Comparison of ENCODE assay signal across 27 cellular contexts in genomic region chr1:32763221-32763620, GRCh38. TPM values are rescaled to one million over a fixed set of nuclear protein-coding genes. Genes with fewer than 3 reads are reported as not detected.
DNase-seq lines count a peak whose midpoint lies in the region; ATAC-seq, FAIRE-seq and TF ChIP-seq lines count a peak whose summit lies in the region.
"Had no signal": no experiment of that assay in that cellular context is flagged by ENCODE, and none has a peak within 500 bp of the region (broad histone marks: within the 10 kb centered on the region; RNA-seq: fewer than 3 reads in every experiment).

No MANE protein-coding gene starts in this region.

- TF ChIP-seq CTCF in heart right ventricle (IDR thresholded peaks at IDR 0.05) (no peak), breast epithelium (IDR thresholded peaks at IDR 0.05) (no peak), lower lobe of right lung (IDR thresholded peaks at IDR 0.05) (no peak), HepG2 (CRISPR knock-in tag; IDR thresholded peaks at IDR 0.05) (no peak)

- H3K4me1 ChIP-seq in heart right ventricle = peaks cover 0 to 40% (median 24%) of the 10 kb centered on the region in 9 donors
- peaks cover 4 to 44% of the 10 kb centered on the region in 2 donors for H3K4me1 ChIP-seq in breast epithelium
- H3K4me1 ChIP-seq in lower lobe of right lung = peaks cover 73% of the 10 kb centered on the region
- H3K4me1 ChIP-seq in HepG2 (ENCODE audit: insufficient read depth, low read length) = peaks cover 61% of the 10 kb centered on the region

- no peak overlapping the region for H3K27ac ChIP-seq in heart right ventricle
- H3K27ac ChIP-seq in breast epithelium = peak overlapping the region; percentile 80 to 97
- no peak overlapping the region for H3K27ac ChIP-seq in lower lobe of right lung
- no peak overlapping the region for H3K27ac ChIP-seq in HepG2 (ENCODE audit: extremely low read length, insufficient read depth, low read length)
- H3K27ac ChIP-seq: ascending aorta, heart left ventricle, HL-60, ovary, right atrium auricular region had no signal

- no peak for ATAC-seq in left ventricle myocardium superior
- ATAC-seq in heart right ventricle = no peak
- no peak for ATAC-seq in lower lobe of right lung
- ATAC-seq in GM19035 (IDR thresholded peaks at IDR 0.05; ENCODE audit: unreplicated experiment) = no peak
- no peak for ATAC-seq in GM21360 (IDR thresholded peaks at IDR 0.05; ENCODE audit: unreplicated experiment)
- no peak for ATAC-seq in HepG2
- ATAC-seq: activated CD8-positive, alpha-beta memory T cell treated with anti-CD3 and anti-CD28 coated beads, Interleukin-2, amount 10 ng/mL, durations not matched to agents 7 days and 5 days; activated naive CD4-positive, alpha-beta T cell treated with anti-CD3 and anti-CD28 coated beads, Interleukin-2, amount 50 U/mL, for 72 hours; heart left ventricle; left colon; naive thymus-derived CD4-positive, alpha-beta T cell; Right ventricle myocardium inferior had no signal

- no peak overlapping the region for H2AFZ ChIP-seq in HepG2 (ENCODE audit: low read length)

- WGBS in heart right ventricle, 2 donors = 92 to 97% methylated on average over 5 of the region's 5 CpGs
- WGBS in HepG2 (ENCODE audit: low lambda C conversion rate) = 99% methylated on average over 4 of the region's 5 CpGs

- CTCF ChIA-PET in HepG2 (lab: Yijun Ruan, JAX; ENCODE audit: low intra/inter-chr PET ratio, low total read pairs) = no interaction called here

- no peak for TF ChIP-seq RAD21 in HepG2 (CRISPR knock-in tag; IDR thresholded peaks at IDR 0.05)

- DNase-seq in left ventricle myocardium superior (peak; percentile 4), heart right ventricle (no peak), breast epithelium (ENCODE audit: low spot score in 2 of 2) (no peak), lower lobe of right lung (peak; percentile 3), HepG2 (ENCODE audit: low spot score) (no peak), KBM-7 (no peak)
- DNase-seq: activated CD4-positive, alpha-beta T cell treated with anti-CD3 and anti-CD28 coated beads, Interleukin-2, amount 10 ng/mL, durations not matched to agents 24 days and 14 days; activated CD8-positive, alpha-beta memory T cell treated with anti-CD3 and anti-CD28 coated beads, Interleukin-2, amount 10 ng/mL, durations not matched to agents 7 days and 5 days; DMS79; H7; heart left ventricle; left colon; naive thymus-derived CD4-positive, alpha-beta T cell; NCI-H1092; NCI-H187 treated with DMSO at 0.1 percent for 48 hours; ovary; stimulated activated CD4-positive, alpha-beta T cell treated with anti-CD3 and anti-CD28 coated beads, Interleukin-4, amount 100 ng/mL, for 24 hours; stimulated activated naive CD4-positive, alpha-beta T cell; thyroid gland had no signal

- no peak for TF ChIP-seq EP300 in HepG2 (IDR thresholded peaks at IDR 0.05; ENCODE audit: low read depth in 2 of 2, low read length in 2 of 2)
- no peak for TF ChIP-seq EP300 in HepG2 (CRISPR knock-in tag; IDR thresholded peaks at IDR 0.05; ENCODE audit: borderline replicate concordance)

- H3K9me3 ChIP-seq in heart right ventricle = no peaks in the 10 kb centered on the region
- H3K9me3 ChIP-seq in breast epithelium = no peaks in the 10 kb centered on the region
- no peaks in the 10 kb centered on the region for H3K9me3 ChIP-seq in lower lobe of right lung
- no peaks in the 10 kb centered on the region for H3K9me3 ChIP-seq in HepG2 (ENCODE audit: low read length)
- H3K9me3 ChIP-seq: ascending aorta, heart left ventricle, ovary, right atrium auricular region, thyroid gland had no signal

- H3K4me3 ChIP-seq in heart right ventricle (no peak overlapping the region), breast epithelium (no peak overlapping the region), lower lobe of right lung (no peak overlapping the region), HepG2 (replicated peaks in 1 of 3; ENCODE audit: insufficient read depth in 1 of 3, low read depth in 2 of 3, low read length in 3 of 3) (no peak overlapping the region)
- H3K4me3 ChIP-seq: ascending aorta, heart left ventricle, ovary, right atrium auricular region, thyroid gland had no signal

- H3K79me2 ChIP-seq in HepG2 (ENCODE audit: insufficient read depth, low read length) = peaks cover 29% of the 10 kb centered on the region

- POLR2A ChIA-PET in HepG2 (lab: Yijun Ruan, JAX) = no interaction called here

- in situ Hi-C loops in HepG2 (cut with HindIII; ENCODE audit: extremely low pct_ligation_motif_present, low pct_unique_long_range_greater_than_20kb) = no loop called here
- in situ Hi-C loops in KBM-7 (cut with MboI; ENCODE audit: low pct_unique_long_range_greater_than_20kb, low sequenced_read_pairs) = no loop called here

- H3K36me3 ChIP-seq in heart right ventricle (peaks cover 0 to 6% (median 0%) of the 10 kb centered on the region in 9 donors), breast epithelium (no peaks in the 10 kb centered on the region), lower lobe of right lung (peaks cover 12% of the 10 kb centered on the region), HepG2 (replicated peaks in 1 of 2; ENCODE audit: control insufficient read depth in 1 of 2, insufficient read depth in 2 of 2, low read length in 2 of 2) (peaks cover 3 to 8% of the 10 kb centered on the region in 2 experiments; a peak in 3 of 5 replicates)
- H3K36me3 ChIP-seq: heart left ventricle, ovary, right atrium auricular region, thyroid gland had no signal

- no TSS peak for BruUV-seq in HepG2 (replicated peaks; lab: Mats Ljungman, UMichigan)

- H4K20me1 ChIP-seq in HepG2 (ENCODE audit: insufficient read depth, low read length) = no peaks in the 10 kb centered on the region

- no peak for FAIRE-seq in HepG2 (lab: Jason Lieb, UNC)
- FAIRE-seq: A204.1 had no signal

- H3K27me3 ChIP-seq in heart right ventricle (no peaks in the 10 kb centered on the region), breast epithelium (no peaks in the 10 kb centered on the region), lower lobe of right lung (ENCODE audit: low read depth) (no peaks in the 10 kb centered on the region), HepG2 (ENCODE audit: control insufficient read depth in 1 of 2, insufficient read depth in 2 of 2, low read length in 2 of 2) (no peaks in the 10 kb centered on the region)
- H3K27me3 ChIP-seq: ascending aorta, heart left ventricle, ovary, right atrium auricular region, thyroid gland had no signal

- H3K9ac ChIP-seq in HepG2 (ENCODE audit: insufficient read depth, low read depth, low read length) = no peak overlapping the region

- intact Hi-C loops in left ventricle myocardium superior (cut with micrococcal nuclease) = no loop called here
- intact Hi-C loops in heart right ventricle (cut with DNase I) = no loop called here
- intact Hi-C loops in breast epithelium (cut with DNase I; ENCODE audit: low total_unique reads) = no loop called here
- intact Hi-C loops in lower lobe of right lung (cut with DNase I) = no loop called here
- intact Hi-C loops in HepG2 (cut with micrococcal nuclease; ENCODE audit: unreplicated experiment) = loop anchor here (5.0 kb wide), 1 partner anchor 46 kb away; no protein-coding TSS in a partner anchor

- TF ChIP-seq POLR2A in breast epithelium (IDR thresholded peaks at IDR 0.05) = no peak
- TF ChIP-seq POLR2A in HepG2 (IDR thresholded peaks at IDR 0.05; ENCODE audit: insufficient read depth in 1 of 2, low read depth in 2 of 2, low read length in 2 of 2) = no peak

- no peak overlapping the region for H3K4me2 ChIP-seq in HepG2 (ENCODE audit: low read depth, low read length)

RNA-seq across cellular contexts. Expression of gene YARS1, which starts 53.9 kb away (rescaled TPM):
- total RNA-seq in left ventricle myocardium superior (32.3 TPM), heart right ventricle (10 to 100 TPM; 26.2 to 48.5 (median 31.0) TPM), breast epithelium (10 to 100 TPM; 53.8 to 67.5 (median 67.2) TPM), lower lobe of right lung (96.7 TPM), HepG2 (2016; rRNA removed; fragmentation: Illumina TruSeq; extraction: Trizol) (102 and 113 TPM in 2 replicates)
- polyA plus RNA-seq in heart right ventricle (10 to 100 TPM; 20.5 to 48.5 TPM), HepG2 (2011; rRNA removed) (50.1 and 52.2 TPM in 2 replicates)
- total RNA-seq in HepG2 (2016; cell fraction: cytosol; rRNA removed; fragmentation: Illumina TruSeq; extraction: Trizol; ENCODE audit: low read depth) = 36.6 and 40.5 TPM in 2 replicates
- 96.0 and 117 TPM in 2 replicates for total RNA-seq in HepG2 (2016; cell fraction: insoluble cytoplasmic fraction; rRNA removed; fragmentation: Illumina TruSeq; extraction: Trizol)
- 43.4 and 44.4 TPM in 2 replicates for total RNA-seq in HepG2 (2016; cell fraction: membrane; rRNA removed; fragmentation: Illumina TruSeq; extraction: Trizol)
- total RNA-seq in HepG2 (2016; cell fraction: nucleus; rRNA removed; fragmentation: Illumina TruSeq; extraction: Trizol) = 70.7 and 78.7 TPM in 2 replicates
- 32.2 and 38.5 TPM in 2 replicates for polyA plus RNA-seq in HepG2 (2011; cell fraction: cytosol; rRNA removed)
- polyA plus RNA-seq in HepG2 (2011; cell fraction: nucleus; rRNA removed) = 91.6 and 121 TPM in 2 replicates
- 124 and 158 TPM in 2 replicates for polyA plus RNA-seq in HepG2 (2012)
- polyA plus RNA-seq in HepG2 (2016; cell fraction: cytosol; fragmentation: Illumina TruSeq; extraction: Trizol; ENCODE audit: low read depth) = 11.8 and 14.3 TPM in 2 replicates
- polyA plus RNA-seq in HepG2 (2016; cell fraction: insoluble cytoplasmic fraction; fragmentation: Illumina TruSeq; extraction: Trizol; ENCODE audit: low read depth) = 83.4 and 91.9 TPM in 2 replicates
- 20.7 and 20.8 TPM in 2 replicates for polyA plus RNA-seq in HepG2 (2016; cell fraction: membrane; fragmentation: Illumina TruSeq; extraction: Trizol; ENCODE audit: low read depth)
- 117 TPM in 2 replicates for polyA plus RNA-seq in HepG2 (2016; cell fraction: nucleus; fragmentation: Illumina TruSeq; extraction: Trizol; ENCODE audit: insufficient read depth, low read depth)
- polyA minus RNA-seq in HepG2 (2011; rRNA and poly(A)+ RNA removed; ENCODE audit: low replicate concordance) = 68.0 and 103 TPM in 2 replicates
- polyA minus RNA-seq in HepG2 (2011; cell fraction: cytosol; rRNA and poly(A)+ RNA removed) = 43.2 and 68.7 TPM in 2 replicates
- 63.1 and 101 TPM in 2 replicates for polyA minus RNA-seq in HepG2 (2011; cell fraction: nucleus; rRNA and poly(A)+ RNA removed)

RNA-seq across cellular contexts. Expression of gene S100PBP, which starts 54.2 kb away (rescaled TPM):
- total RNA-seq in left ventricle myocardium superior (15.7 TPM), heart right ventricle (10 to 100 TPM in 8 of 10 donors, 1 to 10 TPM in 2; 9.2 to 18.0 (median 11.5) TPM), breast epithelium (10 to 100 TPM; 25.0 to 49.0 (median 29.5) TPM), lower lobe of right lung (37.5 TPM), HepG2 (2016; rRNA removed; fragmentation: Illumina TruSeq; extraction: Trizol) (26.1 and 28.4 TPM in 2 replicates)
- polyA plus RNA-seq in heart right ventricle (10 to 100 TPM in 1 of 2 donors, 1 to 10 TPM in 1; 3.7 to 19.2 TPM), HepG2 (2011; rRNA removed) (17.9 and 20.4 TPM in 2 replicates)
- total RNA-seq in HepG2 (2016; cell fraction: cytosol; rRNA removed; fragmentation: Illumina TruSeq; extraction: Trizol; ENCODE audit: low read depth) = 18.1 and 18.8 TPM in 2 replicates
- 24.5 and 27.7 TPM in 2 replicates for total RNA-seq in HepG2 (2016; cell fraction: insoluble cytoplasmic fraction; rRNA removed; fragmentation: Illumina TruSeq; extraction: Trizol)
- 22.6 and 25.5 TPM in 2 replicates for total RNA-seq in HepG2 (2016; cell fraction: membrane; rRNA removed; fragmentation: Illumina TruSeq; extraction: Trizol)
- 24.5 and 34.9 TPM in 2 replicates for total RNA-seq in HepG2 (2016; cell fraction: nucleus; rRNA removed; fragmentation: Illumina TruSeq; extraction: Trizol)
- 6.8 and 11.2 TPM in 2 replicates for polyA plus RNA-seq in HepG2 (2011; cell fraction: cytosol; rRNA removed)
- 18.2 and 22.4 TPM in 2 replicates for polyA plus RNA-seq in HepG2 (2011; cell fraction: nucleus; rRNA removed)
- polyA plus RNA-seq in HepG2 (2012) = 10.8 and 13.1 TPM in 2 replicates
- 4.2 and 4.7 TPM in 2 replicates for polyA plus RNA-seq in HepG2 (2016; cell fraction: cytosol; fragmentation: Illumina TruSeq; extraction: Trizol; ENCODE audit: low read depth)
- 19.5 and 20.9 TPM in 2 replicates for polyA plus RNA-seq in HepG2 (2016; cell fraction: insoluble cytoplasmic fraction; fragmentation: Illumina TruSeq; extraction: Trizol; ENCODE audit: low read depth)
- 5.3 and 5.6 TPM in 2 replicates for polyA plus RNA-seq in HepG2 (2016; cell fraction: membrane; fragmentation: Illumina TruSeq; extraction: Trizol; ENCODE audit: low read depth)
- 49.7 and 53.4 TPM in 2 replicates for polyA plus RNA-seq in HepG2 (2016; cell fraction: nucleus; fragmentation: Illumina TruSeq; extraction: Trizol; ENCODE audit: insufficient read depth, low read depth)
- polyA minus RNA-seq in HepG2 (2011; rRNA and poly(A)+ RNA removed; ENCODE audit: low replicate concordance) = 20.9 and 25.1 TPM in 2 replicates
- 9.6 and 12.2 TPM in 2 replicates for polyA minus RNA-seq in HepG2 (2011; cell fraction: cytosol; rRNA and poly(A)+ RNA removed)
- polyA minus RNA-seq in HepG2 (2011; cell fraction: nucleus; rRNA and poly(A)+ RNA removed) = 44.3 and 47.9 TPM in 2 replicates

Comparison
In these comparisons a context has a peak if more than half of its experiments do, and no peak if none do; other contexts are left out.
1. DNase-seq: peak in left ventricle myocardium superior (single experiment) and lower lobe of right lung (single experiment); none in heart right ventricle (0 of 2), breast epithelium (0 of 2), HepG2 (single experiment) and KBM-7 (single experiment).
2. H3K27ac ChIP-seq: peak in breast epithelium (2 of 2); none in heart right ventricle (0 of 10), lower lobe of right lung (single experiment) and HepG2 (single experiment).